Comparison of ENCODE assay signal across 8 cellular contexts in genomic region chr1:153670257-153670858, GRCh38. TPM values are rescaled to one million over a fixed set of nuclear protein-coding genes. Genes with fewer than 3 reads are reported as not detected.
DNase-seq lines count a peak whose midpoint lies in the region; ATAC-seq and TF ChIP-seq lines count a peak whose summit lies in the region.

No MANE protein-coding gene starts in this region.

- H3K36me3 ChIP-seq in right atrium auricular region = peaks cover 40% of the 10 kb centered on the region

- H3K9me3 Mint-ChIP-seq in T-helper 2 cell treated with Interferon-gamma antibody and Interleukin-4, amounts not matched to agents 5 μg/mL and 100 μg/mL, for 36 hours = no peaks in the 10 kb centered on the region

- peak in 3 of 5 experiments; percentile 7 to 32 (median 17) for DNase-seq in T-helper 2 cell
- no peak for DNase-seq in T-helper 2 cell treated with Interferon-gamma antibody and Interleukin-4, amounts not matched to agents 5 μg/mL and 100 μg/mL, for 36 hours (ENCODE audit: low spot score)
- no peak for DNase-seq in right atrium auricular region (ENCODE audit: low spot score)
- no peak for DNase-seq in substantia nigra (lab: John Stamatoyannopoulos, UW)
- DNase-seq in NCI-H2171 (lab: John Stamatoyannopoulos, UW) = no peak
- DNase-seq in NCI-H2081 treated with DMSO at 0.1 percent for 48 hours (lab: John Stamatoyannopoulos, UW) = no peak

- no peaks in the 10 kb centered on the region for H3K27me3 ChIP-seq in right atrium auricular region

- no peak overlapping the region for H3K27ac Mint-ChIP-seq in T-helper 2 cell treated with Interferon-gamma antibody and Interleukin-4, amounts not matched to agents 5 μg/mL and 100 μg/mL, for 36 hours

- peak overlapping the region; percentile 80 to 90 for H3K27ac ChIP-seq in right atrium auricular region
- peak overlapping the region; percentile 71 for H3K27ac ChIP-seq in substantia nigra (ENCODE audit: low read depth, low read length, poor library complexity, severe bottlenecking)

- H3K4me1 ChIP-seq in right atrium auricular region = peaks cover 0 to 20% of the 10 kb centered on the region in 2 donors

- H3K4me1 Mint-ChIP-seq in T-helper 2 cell treated with Interferon-gamma antibody and Interleukin-4, amounts not matched to agents 5 μg/mL and 100 μg/mL, for 36 hours (ENCODE audit: low read depth) = peaks cover 24% of the 10 kb centered on the region

- peak; percentile 6 for ATAC-seq in SK-N-SH treated with all-trans-retinoic acid at 6 μM for 48 hours
- no peak for ATAC-seq in HG03442 (IDR thresholded peaks at IDR 0.05; ENCODE audit: unreplicated experiment)

- no peaks in the 10 kb centered on the region for H3K9me3 ChIP-seq in right atrium auricular region

- H3K36me3 Mint-ChIP-seq in T-helper 2 cell treated with Interferon-gamma antibody and Interleukin-4, amounts not matched to agents 5 μg/mL and 100 μg/mL, for 36 hours (ENCODE audit: low read depth) = peaks cover 42% of the 10 kb centered on the region

- no peak for TF ChIP-seq CTCF in right atrium auricular region (IDR thresholded peaks at IDR 0.05)

- H3K4me3 ChIP-seq in right atrium auricular region = peak overlapping the region; percentile 86 to 91

- no peaks in the 10 kb centered on the region for H3K27me3 Mint-ChIP-seq in T-helper 2 cell treated with Interferon-gamma antibody and Interleukin-4, amounts not matched to agents 5 μg/mL and 100 μg/mL, for 36 hours (ENCODE audit: low read depth)

- H3K4me3 Mint-ChIP-seq in T-helper 2 cell treated with Interferon-gamma antibody and Interleukin-4, amounts not matched to agents 5 μg/mL and 100 μg/mL, for 36 hours = no peak overlapping the region

TF ChIP-seq in SK-N-SH treated with all-trans-retinoic acid at 6 μM for 48 hours, 23 proteins besides CTCF, POLR2A, EP300 and RAD21:
- TF ChIP-seq TCF4 (CRISPR knock-in tag; IDR thresholded peaks at IDR 0.05; ENCODE audit: borderline replicate concordance) (no peak), ISL1 (CRISPR knock-in tag; IDR thresholded peaks at IDR 0.05) (no peak), TOX (CRISPR knock-in tag; IDR thresholded peaks at IDR 0.05; ENCODE audit: borderline replicate concordance) (no peak), SNAI2 (CRISPR knock-in tag; IDR thresholded peaks at IDR 0.05) (no peak), ARNTL (CRISPR knock-in tag; IDR thresholded peaks at IDR 0.05; ENCODE audit: borderline replicate concordance, low read depth) (no peak), ZC3H10 (CRISPR knock-in tag; IDR thresholded peaks at IDR 0.05) (no peak), RARB (CRISPR knock-in tag; IDR thresholded peaks at IDR 0.05) (no peak), ZFP3 (CRISPR knock-in tag; IDR thresholded peaks at IDR 0.05) (no peak), BACH2 (CRISPR knock-in tag; IDR thresholded peaks at IDR 0.05; ENCODE audit: borderline replicate concordance) (no peak), ZNF8 (CRISPR knock-in tag; IDR thresholded peaks at IDR 0.05) (no peak)

RNA-seq across cellular contexts. Expression of gene ILF2, which starts 0.4 kb away (rescaled TPM):
- 10 to 100 TPM; 69.2 to 80.9 TPM for total RNA-seq in right atrium auricular region

RNA-seq across cellular contexts. Expression of gene NPR1, which starts 8.1 kb away (rescaled TPM):
- total RNA-seq in right atrium auricular region = 10 to 100 TPM; 19.3 to 42.9 TPM

RNA-seq across cellular contexts. Expression of gene SNAPIN, which starts 11.9 kb away (rescaled TPM):
- total RNA-seq in right atrium auricular region = 10 to 100 TPM; 60.8 to 84.0 TPM

RNA-seq across cellular contexts. Expression of gene CHTOP, which starts 36.5 kb away (rescaled TPM):
- 10 to 100 TPM; 38.2 to 50.1 TPM for total RNA-seq in right atrium auricular region

RNA-seq across cellular contexts. Expression of gene S100A1, which starts 42.1 kb away (rescaled TPM):
- total RNA-seq in right atrium auricular region = 1,000 to 10,000 TPM in 1 of 2 donors, 100 to 1,000 TPM in 1; 965 to 2,413 TPM

Comparison
In these comparisons a context has a peak if more than half of its experiments do, and no peak if none do; other contexts are left out.
1. DNase-seq: peak in T-helper 2 cell (3 of 5); none in T-helper 2 cell treated with Interferon-gamma antibody and Interleukin-4, amounts not matched to agents 5 μg/mL and 100 μg/mL, for 36 hours (single experiment), right atrium auricular region (single experiment), substantia nigra (0 of 49), NCI-H2171 (single experiment) and NCI-H2081 treated with DMSO at 0.1 percent for 48 hours (single experiment).